ENCODE assay signal across 8 cellular contexts in genomic region chr15:76336254-76337046, GRCh38. TPM values are rescaled to one million over a fixed set of nuclear protein-coding genes. Genes with fewer than 3 reads are reported as not detected.
DNase-seq lines count a peak whose midpoint lies in the region; ATAC-seq, FAIRE-seq and TF ChIP-seq lines count a peak whose summit lies in the region.

TSS of gene ISL2 (plus strand) at chr15:76336773. CDS start at chr15:76336884, 111 bp downstream.

- TF ChIP-seq POLR2A in A549 (IDR thresholded peaks at IDR 0.05; ENCODE audit: low read length) = peak; percentile 95

- H3K4me3 Mint-ChIP-seq in activated T-cell treated with anti-CD3 and anti-CD28 coated beads, Interleukin-2, amount 50 U/mL, for 4 hours = peak within 1 kb of the TSS; percentile 77

- H3K9me3 ChIP-seq in A549 = no peaks in the 10 kb centered on the region

- peak; percentile 99 to 100 for DNase-seq in A549 (ENCODE audit: low read depth in 1 of 2, low spot score in 1 of 2)
- DNase-seq in GM18507 (ENCODE audit: extremely low spot score, insufficient read length, low read depth) = peak; percentile 87
- DNase-seq in NCI-H82 (lab: John Stamatoyannopoulos, UW) = peak; percentile 100
- peak; percentile 55 for DNase-seq in activated T-cell treated with anti-CD3 and anti-CD28 coated beads, Interleukin-2, amount 50 U/mL, for 4 hours
- peak; percentile 86 for DNase-seq in cardiac septum (ENCODE audit: low spot score)
- DNase-seq in pons (ENCODE audit: low spot score) = peak; percentile 65
- no peak for DNase-seq in SHP77 treated with DMSO at 0.1 percent for 48 hours (lab: John Stamatoyannopoulos, UW)

- intact Hi-C loops in cardiac septum (cut with DNase I) = no loop called here

- ATAC-seq in A549 (peak; percentile 90 to 95), HG02973 (IDR thresholded peaks at IDR 0.05; ENCODE audit: unreplicated experiment) (peak; percentile 40)
- ATAC-seq in activated T-cell treated with anti-CD3 and anti-CD28 coated beads, Interleukin-2, amount 50 U/mL, for 4 hours = peak; percentile 8 to 13

- 0 out of 5 replicates have a peak, but pooled peaks of 1 of the 2 experiments have one; percentile 9 for TF ChIP-seq EP300 in A549 (IDR thresholded peaks at IDR 0.05)

- FAIRE-seq in A549 (lab: Jason Lieb, UNC) (peak; percentile 59), GM18507 (lab: Jason Lieb, UNC) (peak; percentile 81)

- no peaks in the 10 kb centered on the region for H3K36me3 Mint-ChIP-seq in activated T-cell treated with anti-CD3 and anti-CD28 coated beads, Interleukin-2, amount 50 U/mL, for 4 hours (ENCODE audit: insufficient read depth)

- H3K4me2 ChIP-seq in A549 = peak within 1 kb of the TSS; percentile 89

- TF ChIP-seq CTCF in A549 (IDR thresholded peaks at IDR 0.05) = no peak

- H3K27ac ChIP-seq in A549 = peak within 1 kb of the TSS; percentile 94 to 97

- CTCF ChIA-PET in A549 (lab: Yijun Ruan, JAX) = interaction anchor here (0.6 to 5.3 kb wide), 11 partner anchors 13 to 1484 kb away, joined by 3 to 39 read pairs (median 3); no protein-coding TSS in a partner anchor

- H3K4me1 ChIP-seq in A549 = peaks cover 31% of the 10 kb centered on the region

- H3K4me1 Mint-ChIP-seq in activated T-cell treated with anti-CD3 and anti-CD28 coated beads, Interleukin-2, amount 50 U/mL, for 4 hours (ENCODE audit: low read depth) = peaks cover 46% of the 10 kb centered on the region

- POLR2A ChIA-PET in A549 (lab: Yijun Ruan, JAX) = interaction anchor here (0.5 to 2.0 kb wide), 32 partner anchors 9 to 1549 kb away, joined by 3 to 61 read pairs (median 4); partner anchors contain the start of genes ETFA, RCN2 and UBE2Q2

- TF ChIP-seq RAD21 in A549 (conservative IDR thresholded peaks at IDR 0.05 in 1 of 2, IDR thresholded peaks at IDR 0.05 in 1 of 2) = peak in 1 of 2 experiments; percentile 8; a peak in 2 of 5 replicates

- peak within 1 kb of the TSS; percentile 75 for H3K4me3 ChIP-seq in A549

- whole genome bisulfite sequencing in A549 (ENCODE audit: missing lambda C conversion rate) = 4% methylated on average over 33 of the region's 40 CpGs

- no peaks in the 10 kb centered on the region for H3K9me3 Mint-ChIP-seq in activated T-cell treated with anti-CD3 and anti-CD28 coated beads, Interleukin-2, amount 50 U/mL, for 4 hours

- peaks cover 80% of the 10 kb centered on the region for H3K27me3 Mint-ChIP-seq in activated T-cell treated with anti-CD3 and anti-CD28 coated beads, Interleukin-2, amount 50 U/mL, for 4 hours (ENCODE audit: low read depth)

TF ChIP-seq in A549, 52 proteins besides CTCF, POLR2A, EP300 and RAD21:
- no peak for TF ChIP-seq GATA3 (IDR thresholded peaks at IDR 0.05; ENCODE audit: borderline replicate concordance)
- no peak for TF ChIP-seq ZSCAN20 (CRISPR knock-in tag; IDR thresholded peaks at IDR 0.05)
- TF ChIP-seq MAX (IDR thresholded peaks at IDR 0.05) = peak; percentile 80
- TF ChIP-seq PHF8 (IDR thresholded peaks at IDR 0.05; ENCODE audit: borderline replicate concordance, low read depth) = peak; percentile 46; the same call in 1 of the 2 replicates
- no peak for TF ChIP-seq FOSL2 (IDR thresholded peaks at IDR 0.05)
- peak; percentile 32 for TF ChIP-seq FOSL2 (CRISPR knock-in tag; IDR thresholded peaks at IDR 0.05)
- TF ChIP-seq RCOR1 (IDR thresholded peaks at IDR 0.05; ENCODE audit: low read depth, low read length) = no peak
- peak; percentile 77; the same call in 1 of the 3 replicates for TF ChIP-seq BCL3 (IDR thresholded peaks at IDR 0.05)
- 0 out of 2 replicates have a peak, but pooled peaks have one; percentile 8 for TF ChIP-seq MAZ (IDR thresholded peaks at IDR 0.05; ENCODE audit: borderline replicate concordance, low read depth, low read length)
- TF ChIP-seq RFX5 (IDR thresholded peaks at IDR 0.05) = no peak
- TF ChIP-seq MAFK (IDR thresholded peaks at IDR 0.05; ENCODE audit: partially characterized antibody) = peak; percentile 69
- no peak for TF ChIP-seq SREBF2 (IDR thresholded peaks at IDR 0.05)
- no peak for TF ChIP-seq ZNF302 (CRISPR knock-in tag; IDR thresholded peaks at IDR 0.05)
- TF ChIP-seq JUN (IDR thresholded peaks at IDR 0.05) = peak; percentile 93 to 94; a peak in 4 of 5 replicates
- no peak for TF ChIP-seq HMGXB4 (CRISPR knock-in tag; IDR thresholded peaks at IDR 0.05; ENCODE audit: borderline replicate concordance)
- TF ChIP-seq E2F6 (IDR thresholded peaks at IDR 0.05; ENCODE audit: borderline replicate concordance, low read depth) = peak; percentile 73; the same call in 1 of the 2 replicates
- peak; percentile 82 to 92; a peak in 3 of 4 replicates for TF ChIP-seq CEBPB (IDR thresholded peaks at IDR 0.05)

RNA-seq across cellular contexts. Expression of gene ISL2, which starts in this region (rescaled TPM):
- polyA plus RNA-seq in A549 (2011; rRNA removed) = 2.6 TPM in 2 replicates
- polyA plus RNA-seq in A549 (2012; cell fraction: cytosol; rRNA removed) = 6.5 and 7.1 TPM in 2 replicates
- 27.0 and 30.9 TPM in 2 replicates for polyA plus RNA-seq in A549 (2012; cell fraction: nucleus; rRNA removed)
- 2.6 to 3.8 TPM (median 3.2 TPM) in 3 replicates for polyA plus RNA-seq in A549 (2017; fragmentation: RNase III; extraction: RNeasy Plus Mini Kit Qiagen cat#74134 plus additional on column Dnase treatment)
- polyA minus RNA-seq in A549 (2011; rRNA and poly(A)+ RNA removed) = 2.5 and 3.2 TPM in 2 replicates
- under 1 TPM in 1 of 3 donors, not detected in 2; 0.11 TPM for total RNA-seq in activated T-cell treated with anti-CD3 and anti-CD28 coated beads, Interleukin-2, amount 50 U/mL, for 4 hours
- not detected for total RNA-seq in cardiac septum

Comparison
In these comparisons a context has a peak if more than half of its experiments do, and no peak if none do; other contexts are left out.
1. Peak in DNase-seq and ATAC-seq in activated T-cell treated with anti-CD3 and anti-CD28 coated beads, Interleukin-2, amount 50 U/mL, for 4 hours; RNA of the gene not detected or under 1 TPM.
2. Peak in DNase-seq in cardiac septum; RNA of the gene not detected or under 1 TPM.
3. ATAC-seq: peak in every context shown above with its lines; median percentile 92 in A549; 40 in HG02973; 10 in activated T-cell treated with anti-CD3 and anti-CD28 coated beads, Interleukin-2, amount 50 U/mL, for 4 hours.